ENCODE assay signal across 9 cellular contexts in the genomic region with DNA sequence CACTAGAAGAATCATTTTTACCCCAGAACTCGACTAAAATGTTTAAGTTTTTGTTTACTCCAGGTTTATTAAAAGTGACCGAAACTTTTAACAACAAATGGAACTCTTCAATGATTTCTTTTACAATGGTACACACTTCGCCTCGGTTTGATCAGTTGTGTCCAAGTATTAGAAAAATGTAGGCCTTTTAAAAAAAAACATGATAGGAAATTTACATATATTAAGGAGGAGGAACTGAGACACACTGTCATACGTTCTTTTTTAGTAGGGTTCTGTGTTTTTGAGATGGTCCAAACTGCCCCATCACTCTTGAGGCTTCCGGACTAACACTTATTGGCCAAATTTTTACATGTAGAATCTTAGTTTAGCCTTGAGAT. TPM values are rescaled to one million over a fixed set of nuclear protein-coding genes. Genes with fewer than 3 reads are reported as not detected.
DNase-seq lines count a peak whose midpoint lies in the region; ATAC-seq and TF ChIP-seq lines count a peak whose summit lies in the region.
"Had no signal": no experiment of that assay in that cellular context is flagged by ENCODE, and none has a peak within 500 bp of the region (broad histone marks: within the 10 kb centered on the region; RNA-seq: fewer than 3 reads in every experiment).

No MANE protein-coding gene starts in this region.

- H3K14ac ChIP-seq in neuronal stem cell (ENCODE audit: low read length), result no peak overlapping the region

- H3K27ac ChIP-seq in DND-41 (ENCODE audit: low read length), result no peak overlapping the region
- H3K27ac ChIP-seq in Karpas-422 (ENCODE audit: low read length), result peak overlapping the region; percentile 12; the same call in 1 of the 2 replicates
- H3K27ac ChIP-seq in dorsolateral prefrontal cortex, result peak overlapping the region in 57 of 59 donors; percentile 8 to 98 (median 90)
- no peak overlapping the region for H3K27ac ChIP-seq in neuronal stem cell (replicated peaks; ENCODE audit: low read length)

- no peak overlapping the region for H2BK120ac ChIP-seq in neuronal stem cell (ENCODE audit: low read depth, low read length)

- no peaks in the 10 kb centered on the region for H4K20me1 ChIP-seq in DND-41 (ENCODE audit: insufficient read depth, low read length)
- peaks cover 29% of the 10 kb centered on the region; the same call in 1 of the 2 replicates for H4K20me1 ChIP-seq in Karpas-422 (ENCODE audit: insufficient read depth, low read depth, low read length)

- H3K27me3 ChIP-seq in DND-41 (ENCODE audit: insufficient read depth, low read length, poor library complexity) (no peaks in the 10 kb centered on the region), Karpas-422 (ENCODE audit: low read length) (peaks cover 5% of the 10 kb centered on the region; the same call in 1 of the 2 replicates), dorsolateral prefrontal cortex (no peaks in the 10 kb centered on the region), neuronal stem cell (ENCODE audit: control insufficient read depth in 3 of 3, insufficient read depth in 3 of 3, low read depth in 1 of 3, low read length in 3 of 3) (no peaks in the 10 kb centered on the region)

- no peak overlapping the region for H2AK5ac ChIP-seq in neuronal stem cell (ENCODE audit: low read depth, low read length)

- no peak overlapping the region for H2BK15ac ChIP-seq in neuronal stem cell (ENCODE audit: low read length)

- no CpG with 5 or more reads among the region's 6 CpGs for WGBS in neuronal stem cell (ENCODE audit: extremely low coverage in 2 of 2, insufficient read length in 2 of 2, insufficient replicate concordance in 1 of 2), 2 donors

- H3K36me3 ChIP-seq in DND-41 (ENCODE audit: insufficient read depth, low read length) (no peaks in the 10 kb centered on the region), Karpas-422 (ENCODE audit: insufficient read depth, low read length) (no peaks in the 10 kb centered on the region), neuronal stem cell (replicated peaks in 1 of 2; ENCODE audit: control insufficient read depth in 2 of 2, insufficient read depth in 2 of 2, low read length in 2 of 2) (no peaks in the 10 kb centered on the region)

- H3K9ac ChIP-seq in DND-41 (ENCODE audit: low read depth, low read length), result peak overlapping the region; percentile 70
- peak overlapping the region; percentile 72 for H3K9ac ChIP-seq in Karpas-422 (ENCODE audit: low read length)
- H3K9ac ChIP-seq in neuronal stem cell (ENCODE audit: low read depth, low read length, poor library complexity), result no peak overlapping the region

- 0 out of 2 replicates have a peak overlapping the region, but pooled peaks have one; percentile 80 for H2AFZ ChIP-seq in DND-41 (ENCODE audit: low read depth, low read length)
- H2AFZ ChIP-seq in Karpas-422 (ENCODE audit: low read length), result peak overlapping the region; percentile 96; the same call in 1 of the 2 replicates
- peak overlapping the region; percentile 98 for H2AFZ ChIP-seq in neuronal stem cell (ENCODE audit: low read length)

- H3K79me1 ChIP-seq in neuronal stem cell (ENCODE audit: low read depth, low read length), result peaks cover 7% of the 10 kb centered on the region

- no peak overlapping the region for H2BK12ac ChIP-seq in neuronal stem cell (ENCODE audit: low read length)

- no peak for TF ChIP-seq CTCF in DND-41 (IDR thresholded peaks at IDR 0.05; ENCODE audit: borderline replicate concordance, extremely low read depth, low read length, poor library complexity, severe bottlenecking)
- TF ChIP-seq CTCF in dorsolateral prefrontal cortex (IDR thresholded peaks at IDR 0.05 in 54 of 56, conservative IDR thresholded peaks at IDR 0.05 in 2 of 56; ENCODE audit: low read depth in 1 of 56, partially characterized antibody in 56 of 56), result no peak

- H3K9me2 ChIP-seq in Karpas-422 (replicated peaks; ENCODE audit: insufficient read depth, low read length), result no peaks in the 10 kb centered on the region

- H3K79me2 ChIP-seq in DND-41 (ENCODE audit: insufficient read depth, low read length) (peaks cover 15% of the 10 kb centered on the region; the same call in 1 of the 2 replicates), Karpas-422 (ENCODE audit: low read length) (no peaks in the 10 kb centered on the region)

- H3K4ac ChIP-seq in neuronal stem cell (ENCODE audit: low read length), result no peak overlapping the region

- H3K4me3 ChIP-seq in DND-41 (ENCODE audit: low read depth in 1 of 2, low read length in 2 of 2) (no peak overlapping the region; a peak in 1 of 4 replicates), Karpas-422 (ENCODE audit: low read length) (peak overlapping the region; percentile 77), dorsolateral prefrontal cortex (peak overlapping the region in 58 of 59 donors; percentile 58 to 96 (median 81)), neuronal stem cell (ENCODE audit: low read length in 2 of 2) (peak overlapping the region in 1 of 2 donors; percentile 53)

- H3K23ac ChIP-seq in neuronal stem cell (ENCODE audit: low read depth, low read length, poor library complexity), result no peak overlapping the region

- peak overlapping the region; percentile 76 for H3K4me2 ChIP-seq in DND-41 (ENCODE audit: insufficient read depth, low read length)
- peak overlapping the region; percentile 90 for H3K4me2 ChIP-seq in Karpas-422 (ENCODE audit: low read depth, low read length, poor library complexity, severe bottlenecking)
- H3K4me2 ChIP-seq in neuronal stem cell (ENCODE audit: insufficient read depth, low read length, poor library complexity, severe bottlenecking), result no peak overlapping the region

- no peak for ATAC-seq in DND-41 (ENCODE audit: insufficient read depth, low read depth)
- no peak for ATAC-seq in GM21515 (IDR thresholded peaks at IDR 0.05; ENCODE audit: unreplicated experiment)

- DNase-seq in DND-41, result no peak
- DNase-seq in Karpas-422, result no peak
- DNase-seq in dorsolateral prefrontal cortex, result no peak
- DNase-seq in neuronal stem cell (ENCODE audit: low spot score), result no peak
- no peak for DNase-seq in NCI-H2081 (lab: John Stamatoyannopoulos, UW)
- no peak for DNase-seq in NCI-H1417 (lab: John Stamatoyannopoulos, UW)
- DNase-seq in NCI-H1694 treated with DMSO at 0.1 percent for 48 hours (lab: John Stamatoyannopoulos, UW), result no peak
- DNase-seq: SHP77 treated with DMSO at 0.1 percent for 48 hours had no signal

- intact Hi-C loops in dorsolateral prefrontal cortex (cut with DNase I), result loop anchor here (2.0 to 5.0 kb wide), 2 partner anchors 46 to 48 kb away; no protein-coding TSS in a partner anchor

- H3K4me1 ChIP-seq in DND-41 (ENCODE audit: insufficient read depth, low read length) (peaks cover 22% of the 10 kb centered on the region), Karpas-422 (ENCODE audit: low read length) (peaks cover 36% of the 10 kb centered on the region), neuronal stem cell (ENCODE audit: control insufficient read depth in 2 of 2, insufficient read depth in 1 of 2, low read depth in 1 of 2, low read length in 2 of 2) (peaks cover 0 to 6% of the 10 kb centered on the region in 2 donors)

- no peak overlapping the region for H3K18ac ChIP-seq in neuronal stem cell (ENCODE audit: low read length)

- H4K8ac ChIP-seq in neuronal stem cell (ENCODE audit: low read depth, low read length), result no peak overlapping the region

- H3K9me3 ChIP-seq in DND-41 (ENCODE audit: insufficient read depth, low read length, severe bottlenecking) (no peaks in the 10 kb centered on the region), Karpas-422 (ENCODE audit: low read length) (peaks cover 3% of the 10 kb centered on the region; the same call in 1 of the 2 replicates), neuronal stem cell (replicated peaks in 1 of 2; ENCODE audit: control insufficient read depth in 2 of 2, insufficient read depth in 1 of 2, low read depth in 1 of 2, low read length in 2 of 2) (peaks cover 0 to 13% of the 10 kb centered on the region in 2 donors)

- H2BK5ac ChIP-seq in neuronal stem cell (ENCODE audit: low read length), result no peak overlapping the region

- no peak overlapping the region for H4K91ac ChIP-seq in neuronal stem cell (ENCODE audit: low read depth, low read length, poor library complexity)

RNA-seq across cellular contexts. Expression of a gene that starts 1.3 kb away (rescaled TPM):
- total RNA-seq in Karpas-422 (2014; rRNA removed; shearing (Covaris generic); ENCODE audit: low replicate concordance), result 28.3 and 36.0 TPM in 2 replicates
- total RNA-seq in dorsolateral prefrontal cortex, result 100 to 1,000 TPM in 114 of 120 experiments, 10 to 100 TPM in 6; 86.9 to 190 (median 133) TPM
- polyA plus RNA-seq in neuronal stem cell (2013, experiment 1 of 2), result 27.5 TPM
- polyA plus RNA-seq in neuronal stem cell (2013, experiment 2 of 2), result 26.8 TPM

Comparison
In these comparisons a context has a peak if more than half of its experiments do, and no peak if none do; other contexts are left out.
1. H3K27ac ChIP-seq: peak in Karpas-422 (single experiment) and dorsolateral prefrontal cortex (57 of 59); none in DND-41 (single experiment) and neuronal stem cell (single experiment).
2. H3K4me3 ChIP-seq: peak in Karpas-422 (single experiment) and dorsolateral prefrontal cortex (58 of 59); none in DND-41 (0 of 2).
3. Peak in every context shown above with its lines, with median percentiles within 50 percentile points of each other: H2AFZ ChIP-seq.